Comparison of ENCODE assay signal across 18 cellular contexts in genomic region chr4:16717266-16717970, GRCh38.
"Had no signal": no experiment of that assay in that cellular context is flagged by ENCODE, and none has a peak within 500 bp of the region (broad histone marks: within the 10 kb centered on the region; RNA-seq: fewer than 3 reads in every experiment).

No MANE protein-coding gene starts in this region.

- H3K36me3 Mint-ChIP-seq: activated naive CD8-positive, alpha-beta T cell treated with anti-CD3 and anti-CD28 coated beads, Interleukin-2, amount 10 ng/mL, durations not matched to agents 7 days and 5 days had no signal

- H3K27ac Mint-ChIP-seq: activated CD4-positive, alpha-beta T cell treated with anti-CD3 and anti-CD28 coated beads, Interleukin-2, amount 10 ng/mL, durations not matched to agents 7 days and 5 days; activated naive CD8-positive, alpha-beta T cell treated with anti-CD3 and anti-CD28 coated beads, Interleukin-2, amount 10 ng/mL, durations not matched to agents 7 days and 5 days; endodermal cell; nephron progenitor cell had no signal

- H3K9me3 Mint-ChIP-seq: activated CD4-positive, alpha-beta T cell treated with anti-CD3 and anti-CD28 coated beads, Interleukin-2, amount 10 ng/mL, durations not matched to agents 7 days and 5 days; activated naive CD8-positive, alpha-beta T cell treated with anti-CD3 and anti-CD28 coated beads, Interleukin-2, amount 10 ng/mL, durations not matched to agents 7 days and 5 days had no signal

- H3K4me3 ChIP-seq: gastrocnemius medialis, heart right ventricle, suprapubic skin, upper lobe of left lung had no signal

- H3K27ac ChIP-seq: gastrocnemius medialis, heart right ventricle, suprapubic skin, upper lobe of left lung had no signal

- H3K9me3 ChIP-seq: gastrocnemius medialis, suprapubic skin, upper lobe of left lung had no signal

- DNase-seq: activated CD4-positive, alpha-beta T cell treated with anti-CD3 and anti-CD28 coated beads, Interleukin-2, amount 10 ng/mL, durations not matched to agents 7 days and 5 days; activated CD4-positive, CD25-positive, alpha-beta regulatory T cell; activated gamma-delta T cell treated with Interleukin-2 at 50 U/mL for 16 hours; activated naive CD8-positive, alpha-beta T cell treated with anti-CD3 and anti-CD28 coated beads, Interleukin-2, amount 10 ng/mL, durations not matched to agents 7 days and 5 days; activated T-cell treated with anti-CD3 and anti-CD28 coated beads, Interleukin-2, amount 50 U/mL, for 1 hour; aorta; central memory CD4-positive, alpha-beta T cell; endodermal cell; gastrocnemius medialis; heart right ventricle; left ventricle myocardium superior; mesendoderm; nephron progenitor cell; stimulated activated CD4-positive, alpha-beta T cell treated with anti-CD3 and anti-CD28 coated beads, Interleukin-2, amount 100 ng/mL, for 48 hours; stimulated activated naive CD4-positive, alpha-beta T cell treated with Interleukin-2 at 50 U/mL for 16 hours; upper lobe of left lung had no signal

- H3K4me3 Mint-ChIP-seq: activated CD4-positive, alpha-beta T cell treated with anti-CD3 and anti-CD28 coated beads, Interleukin-2, amount 10 ng/mL, durations not matched to agents 7 days and 5 days; activated naive CD8-positive, alpha-beta T cell treated with anti-CD3 and anti-CD28 coated beads, Interleukin-2, amount 10 ng/mL, durations not matched to agents 7 days and 5 days; endodermal cell; nephron progenitor cell had no signal

- H3K4me1 ChIP-seq: gastrocnemius medialis, suprapubic skin had no signal

- H3K4me1 Mint-ChIP-seq: activated CD4-positive, alpha-beta T cell treated with anti-CD3 and anti-CD28 coated beads, Interleukin-2, amount 10 ng/mL, durations not matched to agents 7 days and 5 days; activated naive CD8-positive, alpha-beta T cell treated with anti-CD3 and anti-CD28 coated beads, Interleukin-2, amount 10 ng/mL, durations not matched to agents 7 days and 5 days; endodermal cell; nephron progenitor cell had no signal

- H3K27me3 Mint-ChIP-seq: activated CD4-positive, alpha-beta T cell treated with anti-CD3 and anti-CD28 coated beads, Interleukin-2, amount 10 ng/mL, durations not matched to agents 7 days and 5 days had no signal

- ATAC-seq: esophagus mucosa, gastrocnemius medialis, heart right ventricle, left ventricle myocardium superior had no signal

- H3K36me3 ChIP-seq: gastrocnemius medialis, heart right ventricle, suprapubic skin, upper lobe of left lung had no signal

- H3K27me3 ChIP-seq: gastrocnemius medialis, heart right ventricle, suprapubic skin, upper lobe of left lung had no signal
